9 cellular contexts compared by ENCODE assay signal in genomic region chr7:5077740-5078139, GRCh38.
DNase-seq lines count a peak whose midpoint lies in the region; ATAC-seq and TF ChIP-seq lines count a peak whose summit lies in the region.
"Had no signal": no experiment of that assay in that cellular context is flagged by ENCODE, and none has a peak within 500 bp of the region (broad histone marks: within the 10 kb centered on the region; RNA-seq: fewer than 3 reads in every experiment).

No MANE protein-coding gene starts in this region.

- in situ Hi-C loops in KBM-7 (cut with MboI; ENCODE audit: low pct_unique_long_range_greater_than_20kb, low sequenced_read_pairs), result loop anchor here (25.0 kb wide), 1 partner anchor 265 kb away; no protein-coding TSS in a partner anchor

- ATAC-seq in HG03139 (IDR thresholded peaks at IDR 0.05; ENCODE audit: unreplicated experiment), result no peak
- ATAC-seq: esophagus mucosa had no signal

- DNase-seq in Ammon's horn (ENCODE audit: low spot score) (peak; percentile 69), KBM-7 (peak; percentile 43), NCI-H526 treated with DMSO at 0.1 percent for 48 hours (lab: John Stamatoyannopoulos, UW) (peak; percentile 11), choroid plexus epithelial cell (ENCODE audit: low read depth) (peak; percentile 46), AML-193 (lab: John Stamatoyannopoulos, UW) (no peak), MV-4-11 (lab: John Stamatoyannopoulos, UW) (no peak), amniotic stem cell (lab: John Stamatoyannopoulos, UW) (no peak)

- TF ChIP-seq CTCF in choroid plexus epithelial cell (conservative IDR thresholded peaks at IDR 0.05; ENCODE audit: low read depth, low read length), result no peak

- H3K4me3 ChIP-seq in choroid plexus epithelial cell (ENCODE audit: low read depth, low read length), result no peak overlapping the region

Comparison
In these comparisons a context has a peak if more than half of its experiments do, and no peak if none do; other contexts are left out.
1. DNase-seq: peak in Ammon's horn (single experiment), KBM-7 (single experiment), NCI-H526 treated with DMSO at 0.1 percent for 48 hours (single experiment) and choroid plexus epithelial cell (single experiment); none in AML-193 (0 of 2), MV-4-11 (single experiment) and amniotic stem cell (single experiment).